In the genomic region with DNA sequence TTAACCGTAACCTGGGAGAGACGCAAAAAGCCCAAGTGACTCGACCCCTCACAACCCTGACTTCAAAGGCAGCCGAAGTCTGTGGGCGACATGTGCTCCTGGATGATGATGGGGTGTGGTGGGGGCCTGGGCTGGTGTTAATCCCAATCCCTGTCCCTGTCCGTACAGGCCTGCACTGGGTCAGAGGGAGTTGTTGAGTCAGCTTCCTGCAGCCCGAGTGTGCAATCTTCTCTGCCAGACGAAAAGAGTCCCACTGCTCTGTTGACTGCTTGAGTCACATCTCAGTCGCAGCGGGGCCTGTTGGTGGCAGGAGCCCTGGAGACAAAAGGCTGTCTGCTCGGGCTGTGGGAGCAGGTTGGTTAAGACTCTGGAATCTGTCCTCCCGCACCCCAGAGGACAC, we compare ENCODE assay signal across 17 cellular contexts. TPM values are rescaled to one million over a fixed set of nuclear protein-coding genes. Genes with fewer than 3 reads are reported as not detected.
DNase-seq lines count a peak whose midpoint lies in the region; ATAC-seq and TF ChIP-seq lines count a peak whose summit lies in the region.
"Had no signal": no experiment of that assay in that cellular context is flagged by ENCODE, and none has a peak within 500 bp of the region (broad histone marks: within the 10 kb centered on the region; RNA-seq: fewer than 3 reads in every experiment).

No MANE protein-coding gene starts in this region.

- no peaks in the 10 kb centered on the region for H3K9me3 ChIP-seq in mammary epithelial cell (replicated peaks; ENCODE audit: insufficient read depth, low read length)
- H3K9me3 ChIP-seq: lower lobe of right lung had no signal

- no peak overlapping the region for H2AFZ ChIP-seq in mammary epithelial cell (ENCODE audit: low read depth, low read length)

- dilution Hi-C loops in mammary epithelial cell (cut with HindIII; ENCODE audit: low sequenced_read_pairs), result no loop called here

- no peaks in the 10 kb centered on the region for H3K9me3 Mint-ChIP-seq in activated T-helper 1 cell treated with anti-CD3 and anti-CD28 coated beads, Interleukin-12 subunit alpha, Interleukin-12 subunit beta, Interleukin-2, Interleukin-4 antibody, amounts not matched to agents 30 ng/mL and 10 ng/mL and 1 ng/mL, durations not matched to agents 14 hours and 24 hours and 36 hours
- H3K9me3 Mint-ChIP-seq: activated naive CD4-positive, alpha-beta T cell treated with anti-CD3 and anti-CD28 coated beads, Interleukin-2, amount 50 U/mL, for 24 hours; T-helper 1 cell treated with Interleukin-12 subunit alpha and Interleukin-12 subunit beta and Interleukin-4 antibody, amounts not matched to agents 30 μg/mL and 1 μg/mL, for 36 hours had no signal

- H3K4me1 ChIP-seq in mammary epithelial cell (ENCODE audit: insufficient read depth, low read length), result peaks cover 16% of the 10 kb centered on the region
- H3K4me1 ChIP-seq: BLaER1, lower lobe of right lung had no signal

- no peak overlapping the region for H3K4me2 ChIP-seq in mammary epithelial cell (ENCODE audit: insufficient read depth, low read depth, low read length)
- H3K4me2 ChIP-seq: BLaER1 had no signal

- H3K36me3 ChIP-seq in mammary epithelial cell (ENCODE audit: insufficient read depth, low read length), result no peaks in the 10 kb centered on the region

- H3K27ac Mint-ChIP-seq in activated T-helper 1 cell treated with anti-CD3 and anti-CD28 coated beads, Interleukin-12 subunit alpha, Interleukin-12 subunit beta, Interleukin-2, Interleukin-4 antibody, amounts not matched to agents 30 ng/mL and 10 ng/mL and 1 ng/mL, durations not matched to agents 14 hours and 24 hours and 36 hours, result no peak overlapping the region
- H3K27ac Mint-ChIP-seq: activated naive CD4-positive, alpha-beta T cell treated with anti-CD3 and anti-CD28 coated beads, Interleukin-2, amount 50 U/mL, for 24 hours; T-helper 1 cell treated with Interleukin-12 subunit alpha and Interleukin-12 subunit beta and Interleukin-4 antibody, amounts not matched to agents 30 μg/mL and 1 μg/mL, for 36 hours had no signal

- intact Hi-C loops in mammary epithelial cell (cut with micrococcal nuclease), result no loop called here
- intact Hi-C loops in activated T-helper 1 cell treated with anti-CD3 and anti-CD28 coated beads, Interleukin-12 subunit alpha, Interleukin-12 subunit beta, Interleukin-2, Interleukin-4 antibody, amounts not matched to agents 30 ng/mL and 10 ng/mL and 1 ng/mL, durations not matched to agents 14 hours and 24 hours and 36 hours (cut with micrococcal nuclease), result no loop called here

- CTCF ChIA-PET in mammary epithelial cell (lab: Charles Lee; ENCODE audit: low non-redundant PET), result no interaction called here

- peaks cover 2% of the 10 kb centered on the region for H3K27me3 Mint-ChIP-seq in activated T-helper 1 cell treated with anti-CD3 and anti-CD28 coated beads, Interleukin-12 subunit alpha, Interleukin-12 subunit beta, Interleukin-2, Interleukin-4 antibody, amounts not matched to agents 30 ng/mL and 10 ng/mL and 1 ng/mL, durations not matched to agents 14 hours and 24 hours and 36 hours (ENCODE audit: insufficient read depth)
- H3K27me3 Mint-ChIP-seq: activated naive CD4-positive, alpha-beta T cell treated with anti-CD3 and anti-CD28 coated beads, Interleukin-2, amount 50 U/mL, for 24 hours had no signal

- H3K79me2 ChIP-seq in mammary epithelial cell (ENCODE audit: insufficient read depth, low read length), result no peaks in the 10 kb centered on the region

- H3K36me3 Mint-ChIP-seq in activated T-helper 1 cell treated with anti-CD3 and anti-CD28 coated beads, Interleukin-12 subunit alpha, Interleukin-12 subunit beta, Interleukin-2, Interleukin-4 antibody, amounts not matched to agents 30 ng/mL and 10 ng/mL and 1 ng/mL, durations not matched to agents 14 hours and 24 hours and 36 hours (ENCODE audit: low read depth), result peaks cover 18% of the 10 kb centered on the region

- no TSS peak for BruUV-seq in mammary epithelial cell (replicated peaks; lab: Mats Ljungman, UMichigan)

- H3K4me3 Mint-ChIP-seq in activated T-helper 1 cell treated with anti-CD3 and anti-CD28 coated beads, Interleukin-12 subunit alpha, Interleukin-12 subunit beta, Interleukin-2, Interleukin-4 antibody, amounts not matched to agents 30 ng/mL and 10 ng/mL and 1 ng/mL, durations not matched to agents 14 hours and 24 hours and 36 hours, result no peak overlapping the region
- H3K4me3 Mint-ChIP-seq: activated naive CD4-positive, alpha-beta T cell treated with anti-CD3 and anti-CD28 coated beads, Interleukin-2, amount 50 U/mL, for 24 hours; nephron progenitor cell; T-helper 1 cell treated with Interleukin-12 subunit alpha and Interleukin-12 subunit beta and Interleukin-4 antibody, amounts not matched to agents 30 μg/mL and 1 μg/mL, for 36 hours had no signal

- WGBS in mammary epithelial cell (ENCODE audit: low coverage, missing lambda C conversion rate), result 72% methylated on average over 5 of the region's 12 CpGs

- H3K9ac ChIP-seq in mammary epithelial cell (ENCODE audit: insufficient read depth, low read length), result no peak overlapping the region
- H3K9ac ChIP-seq: BLaER1 had no signal

- DNase-seq in EL (peak; percentile 56), M059J (ENCODE audit: low read depth) (peak; percentile 75), mammary epithelial cell (peak; percentile 44), kidney tubule cell (ENCODE audit: low spot score) (peak; percentile 42), NCI-H2227 treated with DMSO at 0.1 percent for 48 hours (lab: John Stamatoyannopoulos, UW) (no peak)
- no peak for DNase-seq in NK-92 treated with Interleukin-12 subunit alpha and Interleukin-12 subunit beta, amount 100 ng/mL, for 24 hours (lab: John Stamatoyannopoulos, UW)
- no peak for DNase-seq in activated T-helper 1 cell treated with anti-CD3 and anti-CD28 coated beads, Interleukin-12 subunit alpha, Interleukin-12 subunit beta, Interleukin-2, Interleukin-4 antibody, amounts not matched to agents 30 ng/mL and 10 ng/mL and 1 ng/mL, durations not matched to agents 14 hours and 24 hours and 36 hours (ENCODE audit: low spot score)
- DNase-seq: activated CD4-positive, alpha-beta T cell treated with anti-CD3 and anti-CD28 coated beads for 1 hour; DMS79; lower lobe of right lung; NCI-H1417 treated with DMSO at 0.1 percent for 48 hours; NCI-H510A treated with DMSO at 0.1 percent for 48 hours; nephron progenitor cell had no signal

- peaks cover 2% of the 10 kb centered on the region for H3K4me1 Mint-ChIP-seq in activated T-helper 1 cell treated with anti-CD3 and anti-CD28 coated beads, Interleukin-12 subunit alpha, Interleukin-12 subunit beta, Interleukin-2, Interleukin-4 antibody, amounts not matched to agents 30 ng/mL and 10 ng/mL and 1 ng/mL, durations not matched to agents 14 hours and 24 hours and 36 hours (ENCODE audit: low read depth)

- no peaks in the 10 kb centered on the region for H3K27me3 ChIP-seq in mammary epithelial cell (ENCODE audit: insufficient read depth, low read length)

- H3K27ac ChIP-seq in mammary epithelial cell (ENCODE audit: insufficient read depth, low read depth, low read length), result no peak overlapping the region
- H3K27ac ChIP-seq: BLaER1, lower lobe of right lung had no signal

- TF ChIP-seq CTCF in mammary epithelial cell (conservative IDR thresholded peaks at IDR 0.05 in 1 of 2, IDR thresholded peaks at IDR 0.05 in 1 of 2; ENCODE audit: extremely low read depth in 1 of 2, insufficient read depth in 1 of 2, low read depth in 1 of 2, low read length in 2 of 2), result no peak

- H3K4me3 ChIP-seq in mammary epithelial cell (replicated peaks in 1 of 3; ENCODE audit: insufficient read depth in 1 of 3, low read depth in 2 of 3, low read length in 3 of 3), result no peak overlapping the region
- H3K4me3 ChIP-seq: BLaER1, lower lobe of right lung had no signal

- no peak for ATAC-seq in GM19035 (IDR thresholded peaks at IDR 0.05; ENCODE audit: unreplicated experiment)

- no peaks in the 10 kb centered on the region for H4K20me1 ChIP-seq in mammary epithelial cell (ENCODE audit: insufficient read depth, low read length)
- H4K20me1 ChIP-seq: BLaER1 had no signal

- in situ Hi-C loops in mammary epithelial cell (cut with MboI; ENCODE audit: low sequenced_read_pairs in 2 of 2), result no loop called here

RNA-seq across cellular contexts. Expression of a gene that starts 10.3 kb away (rescaled TPM):
- 53.2 and 72.8 TPM in 2 replicates for total RNA-seq in M059J (2014; rRNA removed; shearing (Covaris generic))
- total RNA-seq in mammary epithelial cell, result 10 to 100 TPM; 24.3 to 41.4 TPM
- polyA plus RNA-seq in mammary epithelial cell, result 29.2 TPM
- polyA minus RNA-seq in mammary epithelial cell, result 9.1 TPM
- total RNA-seq in activated T-helper 1 cell treated with anti-CD3 and anti-CD28 coated beads, Interleukin-12 subunit alpha, Interleukin-12 subunit beta, Interleukin-2, Interleukin-4 antibody, amounts not matched to agents 30 ng/mL and 10 ng/mL and 1 ng/mL, durations not matched to agents 14 hours and 24 hours and 36 hours, result 35.9 and 40.1 TPM in 2 replicates

RNA-seq across cellular contexts. Expression of a gene that starts 15.3 kb away (rescaled TPM):
- 65.4 and 80.7 TPM in 2 replicates for total RNA-seq in M059J (2014; rRNA removed; shearing (Covaris generic))
- total RNA-seq in mammary epithelial cell, result 10 to 100 TPM; 27.2 to 29.6 TPM
- polyA plus RNA-seq in mammary epithelial cell, result 29.3 TPM
- 20.1 TPM for polyA minus RNA-seq in mammary epithelial cell
- total RNA-seq in activated T-helper 1 cell treated with anti-CD3 and anti-CD28 coated beads, Interleukin-12 subunit alpha, Interleukin-12 subunit beta, Interleukin-2, Interleukin-4 antibody, amounts not matched to agents 30 ng/mL and 10 ng/mL and 1 ng/mL, durations not matched to agents 14 hours and 24 hours and 36 hours, result 19.9 and 23.1 TPM in 2 replicates

RNA-seq across cellular contexts. Expression of a gene that starts 19.3 kb away (rescaled TPM):
- 74.0 and 101 TPM in 2 replicates for total RNA-seq in M059J (2014; rRNA removed; shearing (Covaris generic))
- 10 to 100 TPM; 30.5 to 33.2 TPM for total RNA-seq in mammary epithelial cell
- 36.6 TPM for polyA plus RNA-seq in mammary epithelial cell
- polyA minus RNA-seq in mammary epithelial cell, result 21.6 TPM
- total RNA-seq in activated T-helper 1 cell treated with anti-CD3 and anti-CD28 coated beads, Interleukin-12 subunit alpha, Interleukin-12 subunit beta, Interleukin-2, Interleukin-4 antibody, amounts not matched to agents 30 ng/mL and 10 ng/mL and 1 ng/mL, durations not matched to agents 14 hours and 24 hours and 36 hours, result 59.2 and 63.5 TPM in 2 replicates

RNA-seq across cellular contexts. Expression of a gene that starts 26.6 kb away (rescaled TPM):
- 102 and 104 TPM in 2 replicates for total RNA-seq in M059J (2014; rRNA removed; shearing (Covaris generic))
- 1 to 10 TPM; 5.3 to 6.5 TPM for total RNA-seq in mammary epithelial cell
- 7.3 TPM for polyA plus RNA-seq in mammary epithelial cell
- not detected for polyA minus RNA-seq in mammary epithelial cell
- 60.3 and 63.2 TPM in 2 replicates for total RNA-seq in activated T-helper 1 cell treated with anti-CD3 and anti-CD28 coated beads, Interleukin-12 subunit alpha, Interleukin-12 subunit beta, Interleukin-2, Interleukin-4 antibody, amounts not matched to agents 30 ng/mL and 10 ng/mL and 1 ng/mL, durations not matched to agents 14 hours and 24 hours and 36 hours

RNA-seq across cellular contexts. Expression of a gene that starts 40.9 kb away (rescaled TPM):
- total RNA-seq in M059J (2014; rRNA removed; shearing (Covaris generic)), result 157 and 205 TPM in 2 replicates
- total RNA-seq in mammary epithelial cell, result 100 to 1,000 TPM in 1 of 2 donors, 10 to 100 TPM in 1; 77.2 to 124 TPM
- 150 TPM for polyA plus RNA-seq in mammary epithelial cell
- 115 TPM for polyA minus RNA-seq in mammary epithelial cell
- total RNA-seq in activated T-helper 1 cell treated with anti-CD3 and anti-CD28 coated beads, Interleukin-12 subunit alpha, Interleukin-12 subunit beta, Interleukin-2, Interleukin-4 antibody, amounts not matched to agents 30 ng/mL and 10 ng/mL and 1 ng/mL, durations not matched to agents 14 hours and 24 hours and 36 hours, result 72.4 and 74.8 TPM in 2 replicates

Comparison
In these comparisons a context has a peak if more than half of its experiments do, and no peak if none do; other contexts are left out.
1. DNase-seq: peak in EL (single experiment), M059J (single experiment), mammary epithelial cell (single experiment) and kidney tubule cell (single experiment); none in NK-92 treated with Interleukin-12 subunit alpha and Interleukin-12 subunit beta, amount 100 ng/mL, for 24 hours (single experiment), NCI-H2227 treated with DMSO at 0.1 percent for 48 hours (single experiment) and activated T-helper 1 cell treated with anti-CD3 and anti-CD28 coated beads, Interleukin-12 subunit alpha, Interleukin-12 subunit beta, Interleukin-2, Interleukin-4 antibody, amounts not matched to agents 30 ng/mL and 10 ng/mL and 1 ng/mL, durations not matched to agents 14 hours and 24 hours and 36 hours (single experiment).